ENCODE assay signal across 14 cellular contexts in the genomic region with DNA sequence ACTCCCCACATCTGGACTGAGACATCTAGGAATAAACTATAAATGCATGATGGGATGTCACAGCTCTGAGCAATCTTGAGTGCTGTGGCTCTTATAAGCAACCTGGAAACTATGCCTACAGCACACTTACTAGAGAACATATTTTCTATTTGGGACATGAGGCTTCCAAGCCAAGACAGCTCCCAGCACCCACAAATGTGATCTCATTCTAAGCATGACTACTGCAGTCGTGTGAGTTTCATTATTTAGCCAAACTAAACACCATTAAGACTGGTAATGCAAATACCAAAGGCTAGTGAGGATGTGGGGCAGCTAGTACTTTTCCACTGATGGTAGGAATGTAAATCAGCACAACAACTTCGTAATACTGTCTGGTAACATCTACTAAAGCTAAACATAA.
DNase-seq lines count a peak whose midpoint lies in the region; ATAC-seq, FAIRE-seq and TF ChIP-seq lines count a peak whose summit lies in the region.
"Had no signal": no experiment of that assay in that cellular context is flagged by ENCODE, and none has a peak within 500 bp of the region (broad histone marks: within the 10 kb centered on the region; RNA-seq: fewer than 3 reads in every experiment).

No MANE protein-coding gene starts in this region.

- peaks cover 58% of the 10 kb centered on the region for H3K4me1 Mint-ChIP-seq in HFFc6 (ENCODE audit: low read depth)

- H3K9me3 ChIP-seq in suprapubic skin: no peaks in the 10 kb centered on the region

- no peak overlapping the region for H3K27ac ChIP-seq in suprapubic skin
- H3K27ac ChIP-seq: adrenal gland had no signal

- no peak for TF ChIP-seq CTCF in AG04449 (IDR thresholded peaks at IDR 0.05; ENCODE audit: insufficient read depth, low read length, missing control alignments)
- no peak for TF ChIP-seq CTCF in HFFc6 (IDR thresholded peaks at IDR 0.05)
- TF ChIP-seq CTCF in bronchial epithelial cell (IDR thresholded peaks at IDR 0.05; ENCODE audit: insufficient read depth, low read length, severe bottlenecking): no peak
- no peak for TF ChIP-seq CTCF in suprapubic skin (IDR thresholded peaks at IDR 0.05)

- DNase-seq in AG04449 (ENCODE audit: low read depth, low spot score) (peak; percentile 95), HFFc6 (peak; percentile 96), bronchial epithelial cell (ENCODE audit: low read depth) (peak; percentile 14), kidney glomerular epithelial cell (lab: John Stamatoyannopoulos, UW) (peak; percentile 68), retina (no peak), suprapubic skin (ENCODE audit: low spot score in 2 of 2) (no peak)
- DNase-seq in stimulated activated CD4-positive, alpha-beta T cell treated with anti-CD3 and anti-CD28 coated beads, Interleukin-4, amount 100 ng/mL, for 1 hour: no peak
- DNase-seq: CD4-positive, alpha-beta T cell; KG1; NCI-H446; stimulated activated CD4-positive, alpha-beta T cell treated with anti-CD3 and anti-CD28 coated beads, Interleukin-15, amount 100 ng/mL, for 24 hours; stimulated activated naive CD4-positive, alpha-beta T cell treated with Interleukin-2 at 50 U/mL for 16 hours had no signal

- POLR2A ChIA-PET in AG04449 (lab: Yijun Ruan, JAX): interaction anchor here (1.4 kb wide), 1 partner anchor 22 kb away, joined by 9 read pairs; no protein-coding TSS in a partner anchor

- CTCF ChIA-PET in AG04449 (lab: Yijun Ruan, JAX): interaction anchor here (0.7 to 1.6 kb wide), 4 partner anchors 11 to 317 kb away, joined by 3 to 8 read pairs (median 3); no protein-coding TSS in a partner anchor

- peak overlapping the region; percentile 83 for H3K4me3 Mint-ChIP-seq in HFFc6
- H3K4me3 Mint-ChIP-seq: CD4-positive, alpha-beta T cell had no signal

- H3K36me3 Mint-ChIP-seq in HFFc6 (ENCODE audit: low read depth): peaks cover 29% of the 10 kb centered on the region

- H3K27me3 Mint-ChIP-seq in HFFc6 (ENCODE audit: insufficient read depth): no peaks in the 10 kb centered on the region
- H3K27me3 Mint-ChIP-seq: CD4-positive, alpha-beta T cell had no signal

- 86% methylated on average over 2 of the region's 2 CpGs for WGBS in suprapubic skin

- H3K27ac Mint-ChIP-seq in HFFc6: peak overlapping the region; percentile 89
- H3K27ac Mint-ChIP-seq: CD4-positive, alpha-beta T cell had no signal

- FAIRE-seq in bronchial epithelial cell (lab: Jason Lieb, UNC): no peak

- no peak for TF ChIP-seq POLR2A in suprapubic skin (IDR thresholded peaks at IDR 0.05)

- no peaks in the 10 kb centered on the region for H3K9me3 Mint-ChIP-seq in HFFc6
- H3K9me3 Mint-ChIP-seq: CD4-positive, alpha-beta T cell had no signal

- H3K4me3 ChIP-seq in AG04449 (ENCODE audit: low read depth, low read length): no peak overlapping the region; the same call in 1 of the 2 replicates
- no peak overlapping the region for H3K4me3 ChIP-seq in bronchial epithelial cell (ENCODE audit: low read depth, low read length)
- no peak overlapping the region for H3K4me3 ChIP-seq in suprapubic skin
- H3K4me3 ChIP-seq: adrenal gland had no signal

- H3K27me3 ChIP-seq in bronchial epithelial cell (ENCODE audit: control insufficient read depth, insufficient read depth, low read length) (no peaks in the 10 kb centered on the region), suprapubic skin (no peaks in the 10 kb centered on the region)
- H3K27me3 ChIP-seq: adrenal gland had no signal

- H3K4me1 ChIP-seq in suprapubic skin: no peaks in the 10 kb centered on the region
- H3K4me1 ChIP-seq: adrenal gland had no signal

- no peaks in the 10 kb centered on the region for H3K36me3 ChIP-seq in bronchial epithelial cell (ENCODE audit: control insufficient read depth, insufficient read depth, low read length)
- peaks cover 11% of the 10 kb centered on the region for H3K36me3 ChIP-seq in suprapubic skin
- H3K36me3 ChIP-seq: adrenal gland had no signal

- TF ChIP-seq EP300 in suprapubic skin (IDR thresholded peaks at IDR 0.05): no peak

- no peak for ATAC-seq in GM21367 (IDR thresholded peaks at IDR 0.05; ENCODE audit: unreplicated experiment)

Comparison
In these comparisons a context has a peak if more than half of its experiments do, and no peak if none do; other contexts are left out.
1. DNase-seq: peak in AG04449 (single experiment), HFFc6 (single experiment), bronchial epithelial cell (single experiment) and kidney glomerular epithelial cell (single experiment); none in retina (single experiment), suprapubic skin (0 of 2) and stimulated activated CD4-positive, alpha-beta T cell treated with anti-CD3 and anti-CD28 coated beads, Interleukin-4, amount 100 ng/mL, for 1 hour (single experiment).